Comparison of ENCODE assay signal across 1 cellular context in the genomic region with DNA sequence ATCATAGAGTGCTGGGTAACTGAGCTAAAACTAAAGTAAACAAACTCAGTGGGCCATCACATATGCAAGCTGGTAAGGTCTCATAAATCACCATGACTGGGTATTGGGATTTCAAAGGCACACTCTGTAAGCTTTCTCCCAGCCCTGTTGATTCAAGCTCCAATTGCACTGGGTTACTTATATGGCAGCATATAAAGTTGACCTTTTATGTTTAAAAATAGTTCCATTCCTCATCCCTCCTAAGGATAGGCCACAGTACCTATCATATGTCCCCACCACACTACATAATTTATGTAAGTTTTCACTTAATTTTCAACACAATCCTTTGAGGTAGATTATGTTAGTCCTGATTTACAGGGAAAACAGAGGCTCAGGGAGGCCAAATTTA.
TF ChIP-seq lines count a peak whose summit lies in the region.

No MANE protein-coding gene starts in this region.

TF ChIP-seq in HEK293, 187 proteins besides CTCF, POLR2A, EP300 and RAD21 (continued from another document):
- TF ChIP-seq ZNF792 (tag by site-specific recombination; IDR thresholded peaks at IDR 0.05) (no peak), ZNF426 (tag by site-specific recombination; IDR thresholded peaks at IDR 0.05) (no peak), ZNF660 (tag by site-specific recombination; IDR thresholded peaks at IDR 0.05) (no peak), GLIS2 (tag by site-specific recombination; IDR thresholded peaks at IDR 0.05) (no peak), ZNF544 (tag by site-specific recombination; IDR thresholded peaks at IDR 0.05) (no peak), ZNF19 (tag by site-specific recombination; IDR thresholded peaks at IDR 0.05; ENCODE audit: low read depth) (no peak), SP2 (tag by site-specific recombination; IDR thresholded peaks at IDR 0.05) (peak; percentile 24)
- TF ChIP-seq, protein P1, sequence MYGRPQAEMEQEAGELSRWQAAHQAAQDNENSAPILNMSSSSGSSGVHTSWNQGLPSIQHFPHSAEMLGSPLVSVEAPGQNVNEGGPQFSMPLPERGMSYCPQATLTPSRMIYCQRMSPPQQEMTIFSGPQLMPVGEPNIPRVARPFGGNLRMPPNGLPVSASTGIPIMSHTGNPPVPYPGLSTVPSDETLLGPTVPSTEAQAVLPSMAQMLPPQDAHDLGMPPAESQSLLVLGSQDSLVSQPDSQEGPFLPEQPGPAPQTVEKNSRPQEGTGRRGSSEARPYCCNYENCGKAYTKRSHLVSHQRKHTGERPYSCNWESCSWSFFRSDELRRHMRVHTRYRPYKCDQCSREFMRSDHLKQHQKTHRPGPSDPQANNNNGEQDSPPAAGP (tag by site-specific recombination; IDR thresholded peaks at IDR 0.05): peak; percentile 66; the same call in 1 of the 2 replicates
- TF ChIP-seq, protein P2, sequence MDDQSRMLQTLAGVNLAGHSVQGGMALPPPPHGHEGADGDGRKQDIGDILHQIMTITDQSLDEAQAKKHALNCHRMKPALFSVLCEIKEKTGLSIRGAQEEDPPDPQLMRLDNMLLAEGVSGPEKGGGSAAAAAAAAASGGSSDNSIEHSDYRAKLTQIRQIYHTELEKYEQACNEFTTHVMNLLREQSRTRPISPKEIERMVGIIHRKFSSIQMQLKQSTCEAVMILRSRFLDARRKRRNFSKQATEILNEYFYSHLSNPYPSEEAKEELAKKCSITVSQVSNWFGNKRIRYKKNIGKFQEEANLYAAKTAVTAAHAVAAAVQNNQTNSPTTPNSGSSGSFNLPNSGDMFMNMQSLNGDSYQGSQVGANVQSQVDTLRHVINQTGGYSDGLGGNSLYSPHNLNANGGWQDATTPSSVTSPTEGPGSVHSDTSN (CRISPR knock-in tag; IDR thresholded peaks at IDR 0.05): no peak
